1 cellular context compared by ENCODE assay signal in the genomic region with DNA sequence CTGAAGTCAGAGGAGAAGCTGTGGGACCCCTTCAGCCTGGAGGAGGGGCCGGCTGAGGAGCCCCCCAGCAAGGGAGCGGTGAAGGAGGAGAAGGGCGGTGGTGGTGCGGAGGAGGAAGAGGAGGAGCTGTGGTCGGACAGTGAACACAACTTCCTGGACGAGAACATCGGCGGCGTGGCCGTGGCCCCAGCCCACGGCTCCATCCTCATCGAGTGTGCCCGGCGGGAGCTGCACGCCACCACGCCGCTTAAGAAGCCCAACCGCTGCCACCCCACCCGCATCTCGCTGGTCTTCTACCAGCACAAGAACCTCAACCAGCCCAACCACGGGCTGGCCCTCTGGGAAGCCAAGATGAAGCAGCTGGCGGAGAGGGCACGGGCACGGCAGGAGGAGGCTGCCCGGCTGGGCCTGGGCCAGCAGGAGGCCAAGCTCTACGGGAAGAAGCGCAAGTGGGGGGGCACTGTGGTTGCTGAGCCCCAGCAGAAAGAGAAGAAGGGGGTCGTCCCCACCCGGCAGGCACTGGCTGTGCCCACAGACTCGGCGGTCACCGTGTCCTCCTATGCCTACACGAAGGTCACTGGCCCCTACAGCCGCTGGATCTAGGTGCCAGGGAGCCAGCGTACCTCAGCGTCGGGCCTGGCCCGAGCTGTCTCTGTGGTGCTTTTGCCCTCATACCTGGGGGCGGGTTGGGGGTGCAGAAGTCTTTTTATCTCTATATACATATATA.
TF ChIP-seq lines count a peak whose summit lies in the region.

No MANE protein-coding gene starts in this region.

TF ChIP-seq in K562, 482 proteins besides CTCF, POLR2A, EP300 and RAD21:
- TF ChIP-seq ZNF12 (CRISPR knock-in tag; IDR thresholded peaks at IDR 0.05) (no peak), ATF3 (IDR thresholded peaks at IDR 0.05) (no peak), ATF3 (CRISPR knock-in tag; conservative IDR thresholded peaks at IDR 0.05) (no peak), RBM22 (IDR thresholded peaks at IDR 0.05; ENCODE audit: low read depth, low read length, poor library complexity, severe bottlenecking) (peak; percentile 51), SIX5 (IDR thresholded peaks at IDR 0.05; ENCODE audit: borderline replicate concordance in 1 of 2, insufficient read depth in 1 of 2, low read depth in 1 of 2, low read length in 2 of 2) (no peak), PHF8 (IDR thresholded peaks at IDR 0.05; ENCODE audit: borderline replicate concordance, low read length) (no peak), XRCC4 (IDR thresholded peaks at IDR 0.05; ENCODE audit: extremely low read depth, insufficient read depth, insufficient read length) (no peak), ZNF75A (CRISPR knock-in tag; IDR thresholded peaks at IDR 0.05) (no peak), HMGN3 (IDR thresholded peaks at IDR 0.05; ENCODE audit: borderline replicate concordance, extremely low read depth, insufficient read length, low read depth, low read length) (no peak)
